Comparison of ENCODE assay signal across 19 cellular contexts in the genomic region with DNA sequence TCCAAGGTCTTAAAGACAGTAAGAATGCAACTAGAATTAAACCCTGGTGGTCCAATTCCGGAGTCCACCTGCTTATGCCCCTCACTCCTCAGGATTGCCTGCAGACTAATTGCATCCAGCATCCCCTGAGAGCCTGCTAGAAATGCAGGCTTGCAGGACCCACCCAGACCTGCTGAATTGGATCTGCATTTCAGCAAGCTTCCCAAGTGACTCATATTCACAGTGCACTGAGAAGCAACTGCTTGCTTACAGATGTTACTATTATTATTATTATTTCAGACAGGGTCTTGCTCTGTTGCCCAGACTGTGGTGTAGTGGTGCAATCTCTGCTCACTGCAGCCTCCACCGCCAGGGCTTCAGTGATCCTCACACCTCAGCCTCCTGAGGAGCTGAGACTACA.
"Had no signal": no experiment of that assay in that cellular context is flagged by ENCODE, and none has a peak within 500 bp of the region (broad histone marks: within the 10 kb centered on the region; RNA-seq: fewer than 3 reads in every experiment).

No MANE protein-coding gene starts in this region.

- H3K9me3 Mint-ChIP-seq: activated naive CD4-positive, alpha-beta T cell treated with anti-CD3 and anti-CD28 coated beads, Interleukin-2, amount 50 U/mL, for 72 hours; brain; natural killer cell; stimulated activated naive CD8-positive, alpha-beta T cell treated with anti-CD3 and anti-CD28 coated beads, Interleukin-15, Interleukin-2, amounts not matched to agents 100 ng/mL and 50 ng/mL, for 24 hours had no signal

- H3K27ac Mint-ChIP-seq: activated naive CD4-positive, alpha-beta T cell treated with anti-CD3 and anti-CD28 coated beads, Interleukin-2, amount 50 U/mL, for 72 hours; brain; natural killer cell; progenitor cell of endocrine pancreas; stimulated activated naive CD8-positive, alpha-beta T cell treated with anti-CD3 and anti-CD28 coated beads, Interleukin-15, Interleukin-2, amounts not matched to agents 100 ng/mL and 50 ng/mL, for 24 hours had no signal

- H3K4me1 ChIP-seq: left ventricle myocardium inferior, sigmoid colon, thyroid gland had no signal

- H3K9me3 ChIP-seq: left ventricle myocardium inferior, sigmoid colon, thyroid gland had no signal

- ATAC-seq: activated naive CD4-positive, alpha-beta T cell treated with anti-CD3 and anti-CD28 coated beads, Interleukin-2, amount 50 U/mL, for 72 hours; natural killer cell had no signal

- H3K4me3 Mint-ChIP-seq: brain; natural killer cell; stimulated activated naive CD8-positive, alpha-beta T cell treated with anti-CD3 and anti-CD28 coated beads, Interleukin-15, Interleukin-2, amounts not matched to agents 100 ng/mL and 50 ng/mL, for 24 hours had no signal

- H3K27me3 ChIP-seq: sigmoid colon, thyroid gland had no signal

- H3K36me3 Mint-ChIP-seq: activated naive CD4-positive, alpha-beta T cell treated with anti-CD3 and anti-CD28 coated beads, Interleukin-2, amount 50 U/mL, for 72 hours; brain; natural killer cell had no signal

- H3K27ac ChIP-seq: left ventricle myocardium inferior, sigmoid colon, thyroid gland had no signal

- H3K36me3 ChIP-seq: left ventricle myocardium inferior, sigmoid colon, thyroid gland had no signal

- H3K4me1 Mint-ChIP-seq: brain, natural killer cell had no signal

- DNase-seq: activated CD4-positive, alpha-beta T cell treated with anti-CD3 and anti-CD28 coated beads for 1 hour; activated T-cell treated with anti-CD3 and anti-CD28 coated beads, Interleukin-2, amount 50 U/mL, for 1 hour; aorta; caudate nucleus; dermis blood vessel endothelial cell; effector CD8-positive, alpha-beta T cell; left ventricle myocardium inferior; midbrain; natural killer cell; retina; sigmoid colon; stimulated activated CD4-positive, alpha-beta T cell treated with anti-CD3 and anti-CD28 coated beads, Interleukin-4, amount 100 ng/mL, for 1 hour; substantia nigra; T-helper 9 cell; thyroid gland had no signal

- H3K4me3 ChIP-seq: left ventricle myocardium inferior, sigmoid colon, thyroid gland had no signal
